Comparison of ENCODE assay signal across 2 cellular contexts in genomic region chr1:193181985-193182384, GRCh38.
TF ChIP-seq lines count a peak whose summit lies in the region.

No MANE protein-coding gene starts in this region.

TF ChIP-seq in GM12878, 131 proteins besides CTCF, POLR2A, EP300 and RAD21 (continued from another document):
- TF ChIP-seq RELA (IDR thresholded peaks at IDR 0.05; ENCODE audit: borderline replicate concordance, partially characterized antibody) (no peak), BACH1 (IDR thresholded peaks at IDR 0.05; ENCODE audit: borderline replicate concordance) (no peak), IRF5 (IDR thresholded peaks at IDR 0.05; ENCODE audit: borderline replicate concordance) (no peak), STAT3 (IDR thresholded peaks at IDR 0.05; ENCODE audit: low read depth, low read length) (no peak), E2F8 (IDR thresholded peaks at IDR 0.05; ENCODE audit: low read depth, partially characterized antibody) (no peak), CHD2 (IDR thresholded peaks at IDR 0.05; ENCODE audit: borderline replicate concordance, low read depth, low read length) (no peak), JUND (IDR thresholded peaks at IDR 0.05; ENCODE audit: low read depth, low read length) (no peak), NR2F1 (conservative IDR thresholded peaks at IDR 0.05) (no peak), JUNB (IDR thresholded peaks at IDR 0.05) (no peak), KLF5 (IDR thresholded peaks at IDR 0.05; ENCODE audit: partially characterized antibody) (no peak)

TF ChIP-seq in SK-N-SH treated with all-trans-retinoic acid at 6 μM for 48 hours, 23 proteins besides CTCF, POLR2A, EP300 and RAD21 (continued from another document):
- TF ChIP-seq TSHZ2 (CRISPR knock-in tag; IDR thresholded peaks at IDR 0.05): no peak
- TF ChIP-seq POU6F1 (CRISPR knock-in tag; IDR thresholded peaks at IDR 0.05; ENCODE audit: borderline replicate concordance, low read depth): no peak
- TF ChIP-seq PPARA (CRISPR knock-in tag; IDR thresholded peaks at IDR 0.05; ENCODE audit: borderline replicate concordance): no peak
- no peak for TF ChIP-seq GLIS3 (CRISPR knock-in tag; IDR thresholded peaks at IDR 0.05)
- no peak for TF ChIP-seq SNAI2 (CRISPR knock-in tag; IDR thresholded peaks at IDR 0.05)
- no peak for TF ChIP-seq ZNF565 (CRISPR knock-in tag; conservative IDR thresholded peaks at IDR 0.05; ENCODE audit: low read depth)
- no peak for TF ChIP-seq OSR1 (CRISPR knock-in tag; IDR thresholded peaks at IDR 0.05)
- TF ChIP-seq TOX (CRISPR knock-in tag; IDR thresholded peaks at IDR 0.05; ENCODE audit: borderline replicate concordance): no peak
- no peak for TF ChIP-seq ESRRG (CRISPR knock-in tag; IDR thresholded peaks at IDR 0.05)
